9 cellular contexts compared by ENCODE assay signal in genomic region chr12:13099910-13100609, GRCh38. TPM values are rescaled to one million over a fixed set of nuclear protein-coding genes. Genes with fewer than 3 reads are reported as not detected.
DNase-seq lines count a peak whose midpoint lies in the region; ATAC-seq and TF ChIP-seq lines count a peak whose summit lies in the region.
"Had no signal": no experiment of that assay in that cellular context is flagged by ENCODE, and none has a peak within 500 bp of the region (broad histone marks: within the 10 kb centered on the region; RNA-seq: fewer than 3 reads in every experiment).

No MANE protein-coding gene starts in this region.

- H3K4me1 ChIP-seq in left lung = peaks cover 44 to 70% of the 10 kb centered on the region in 2 donors
- peaks cover 45 to 65% of the 10 kb centered on the region in 2 donors for H3K4me1 ChIP-seq in thyroid gland

- intact Hi-C loops in activated CD4-positive, alpha-beta T cell treated with anti-CD3 and anti-CD28 coated beads, Interleukin-2, amount 10 ng/mL, durations not matched to agents 24 days and 14 days (cut with micrococcal nuclease) = loop anchor here (5.0 to 10.0 kb wide), 4 partner anchors 58 to 1855 kb away; partner anchors contain the start of genes APOLD1 and FAM234B
- intact Hi-C loops in left lung (cut with DNase I) = loop anchor here in 1 of 2 donors (5.0 kb wide), 1 partner anchor 102 kb away; no protein-coding TSS in a partner anchor
- intact Hi-C loops in thyroid gland (cut with DNase I) = loop anchor here (5.0 to 10.0 kb wide), 2 partner anchors 112 to 185 kb away; no protein-coding TSS in a partner anchor

- no peaks in the 10 kb centered on the region for H3K9me3 ChIP-seq in left lung
- no peaks in the 10 kb centered on the region for H3K9me3 ChIP-seq in thyroid gland

- H3K36me3 Mint-ChIP-seq in activated CD4-positive, alpha-beta T cell treated with anti-CD3 and anti-CD28 coated beads, Interleukin-2, amount 10 ng/mL, durations not matched to agents 24 days and 14 days (ENCODE audit: low read depth) = no peaks in the 10 kb centered on the region
- H3K36me3 Mint-ChIP-seq in activated naive CD8-positive, alpha-beta T cell treated with anti-CD3 and anti-CD28 coated beads for 36 hours = no peaks in the 10 kb centered on the region

- H3K27ac ChIP-seq in left lung (peak overlapping the region; percentile 96 to 100), thyroid gland (peak overlapping the region; percentile 91 to 99 (median 93))

- TF ChIP-seq CTCF in left lung (IDR thresholded peaks at IDR 0.05) (no peak), thyroid gland (IDR thresholded peaks at IDR 0.05) (no peak)

- H3K36me3 ChIP-seq in left lung (no peaks in the 10 kb centered on the region), thyroid gland (no peaks in the 10 kb centered on the region)

- TF ChIP-seq POLR2A in thyroid gland (IDR thresholded peaks at IDR 0.05) = no peak

- 85% methylated on average over 8 of the region's 8 CpGs for WGBS in thyroid gland, 2 donors

- H3K4me1 Mint-ChIP-seq in activated CD4-positive, alpha-beta T cell treated with anti-CD3 and anti-CD28 coated beads, Interleukin-2, amount 10 ng/mL, durations not matched to agents 24 days and 14 days = peaks cover 45% of the 10 kb centered on the region
- peaks cover 44% of the 10 kb centered on the region for H3K4me1 Mint-ChIP-seq in activated naive CD8-positive, alpha-beta T cell treated with anti-CD3 and anti-CD28 coated beads for 36 hours

- peak overlapping the region; percentile 77 for H3K4me3 Mint-ChIP-seq in activated CD4-positive, alpha-beta T cell treated with anti-CD3 and anti-CD28 coated beads, Interleukin-2, amount 10 ng/mL, durations not matched to agents 24 days and 14 days
- peak overlapping the region; percentile 71 for H3K4me3 Mint-ChIP-seq in activated naive CD8-positive, alpha-beta T cell treated with anti-CD3 and anti-CD28 coated beads for 36 hours

- ATAC-seq in left lung = no peak
- ATAC-seq in HG03521 (IDR thresholded peaks at IDR 0.05; ENCODE audit: unreplicated experiment) = no peak

- no peaks in the 10 kb centered on the region for H3K27me3 Mint-ChIP-seq in activated CD4-positive, alpha-beta T cell treated with anti-CD3 and anti-CD28 coated beads, Interleukin-2, amount 10 ng/mL, durations not matched to agents 24 days and 14 days
- H3K27me3 Mint-ChIP-seq in activated naive CD8-positive, alpha-beta T cell treated with anti-CD3 and anti-CD28 coated beads for 36 hours = no peaks in the 10 kb centered on the region

- no peaks in the 10 kb centered on the region for H3K9me3 Mint-ChIP-seq in activated CD4-positive, alpha-beta T cell treated with anti-CD3 and anti-CD28 coated beads, Interleukin-2, amount 10 ng/mL, durations not matched to agents 24 days and 14 days
- H3K9me3 Mint-ChIP-seq in activated naive CD8-positive, alpha-beta T cell treated with anti-CD3 and anti-CD28 coated beads for 36 hours = no peaks in the 10 kb centered on the region

- no peak overlapping the region for H3K4me3 ChIP-seq in left lung
- no peak overlapping the region for H3K4me3 ChIP-seq in thyroid gland (replicated peaks in 1 of 3)

- H3K27me3 ChIP-seq in left lung = no peaks in the 10 kb centered on the region
- no peaks in the 10 kb centered on the region for H3K27me3 ChIP-seq in thyroid gland

- DNase-seq in activated CD4-positive, alpha-beta T cell treated with anti-CD3 and anti-CD28 coated beads, Interleukin-2, amount 10 ng/mL, durations not matched to agents 24 days and 14 days = no peak
- DNase-seq in activated CD4-positive, alpha-beta T cell treated with anti-CD3 and anti-CD28 coated beads, Interleukin-2, amount 50 U/mL, for 48 hours = no peak
- DNase-seq in activated naive CD8-positive, alpha-beta T cell treated with anti-CD3 and anti-CD28 coated beads for 36 hours = no peak
- DNase-seq in left lung (no peak), thyroid gland (no peak), NCI-H82 treated with DMSO at 0.1 percent for 48 hours (lab: John Stamatoyannopoulos, UW; ENCODE audit: unreplicated experiment) (no peak), NK-92 (lab: John Stamatoyannopoulos, UW; ENCODE audit: unreplicated experiment) (no peak)
- DNase-seq: DMS153 had no signal

- H3K27ac Mint-ChIP-seq in activated CD4-positive, alpha-beta T cell treated with anti-CD3 and anti-CD28 coated beads, Interleukin-2, amount 10 ng/mL, durations not matched to agents 24 days and 14 days = peak overlapping the region; percentile 89
- H3K27ac Mint-ChIP-seq in activated naive CD8-positive, alpha-beta T cell treated with anti-CD3 and anti-CD28 coated beads for 36 hours = peak overlapping the region; percentile 84

RNA-seq across cellular contexts. Expression of gene GSG1, which starts 3.4 kb away (rescaled TPM):
- not detected in 2 replicates for total RNA-seq in activated CD4-positive, alpha-beta T cell treated with anti-CD3 and anti-CD28 coated beads, Interleukin-2, amount 10 ng/mL, durations not matched to agents 24 days and 14 days
- total RNA-seq in activated naive CD8-positive, alpha-beta T cell treated with anti-CD3 and anti-CD28 coated beads for 36 hours = not detected
- total RNA-seq in left lung = under 1 TPM in 1 of 2 donors, not detected in 1; 0.26 TPM
- 1 to 10 TPM in 1 of 4 donors, not detected in 3; 1.2 TPM for total RNA-seq in thyroid gland

RNA-seq across cellular contexts. Expression of gene FAM234B, which starts 55.9 kb away (rescaled TPM):
- 8.6 and 9.0 TPM in 2 replicates for total RNA-seq in activated CD4-positive, alpha-beta T cell treated with anti-CD3 and anti-CD28 coated beads, Interleukin-2, amount 10 ng/mL, durations not matched to agents 24 days and 14 days
- total RNA-seq in activated naive CD8-positive, alpha-beta T cell treated with anti-CD3 and anti-CD28 coated beads for 36 hours = 1 to 10 TPM; 6.9 to 8.4 TPM
- total RNA-seq in left lung (10 to 100 TPM in 1 of 2 donors, 1 to 10 TPM in 1; 8.3 to 11.0 TPM), thyroid gland (10 to 100 TPM; 15.7 to 23.2 (median 19.3) TPM)
